Comparison of ENCODE assay signal across 1 cellular context in the genomic region with DNA sequence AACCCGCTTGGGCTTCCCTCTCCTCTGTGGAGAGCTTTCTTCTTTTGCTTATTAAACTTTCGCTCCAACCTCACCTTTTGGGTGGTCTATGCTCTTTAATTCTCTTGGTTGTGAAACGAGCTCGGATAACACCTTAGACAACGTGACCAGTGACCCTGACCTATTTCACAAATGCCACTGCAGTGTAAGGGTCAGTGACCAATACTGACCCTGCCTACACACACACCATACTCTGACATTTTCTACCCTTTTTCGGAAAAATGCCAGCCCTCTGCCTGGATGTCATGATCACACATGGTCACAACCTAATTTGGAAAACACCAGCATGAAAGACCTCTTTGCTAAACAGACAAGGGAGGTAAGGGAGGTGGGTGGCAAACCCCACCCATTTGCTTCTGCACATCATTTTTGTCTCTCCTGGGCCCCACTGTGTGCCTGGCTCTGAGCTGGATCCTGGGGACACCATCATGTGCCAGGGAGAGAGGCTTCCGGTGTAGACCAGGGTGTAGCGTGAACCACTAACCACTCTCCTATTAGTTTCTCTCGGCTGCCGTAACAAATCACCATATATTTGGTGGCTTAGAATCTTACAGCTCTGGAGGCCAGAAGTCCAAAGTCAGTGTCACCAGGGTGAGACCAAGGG.
TF ChIP-seq lines count a peak whose summit lies in the region.

No MANE protein-coding gene starts in this region.

TF ChIP-seq in HepG2, 621 proteins besides CTCF, POLR2A, EP300 and RAD21 (continued from another document):
- TF ChIP-seq HIC2 (CRISPR knock-in tag; IDR thresholded peaks at IDR 0.05; ENCODE audit: low read depth), result 0 out of 2 replicates have a peak, but pooled peaks have one; percentile 13
- TF ChIP-seq, protein P1, sequence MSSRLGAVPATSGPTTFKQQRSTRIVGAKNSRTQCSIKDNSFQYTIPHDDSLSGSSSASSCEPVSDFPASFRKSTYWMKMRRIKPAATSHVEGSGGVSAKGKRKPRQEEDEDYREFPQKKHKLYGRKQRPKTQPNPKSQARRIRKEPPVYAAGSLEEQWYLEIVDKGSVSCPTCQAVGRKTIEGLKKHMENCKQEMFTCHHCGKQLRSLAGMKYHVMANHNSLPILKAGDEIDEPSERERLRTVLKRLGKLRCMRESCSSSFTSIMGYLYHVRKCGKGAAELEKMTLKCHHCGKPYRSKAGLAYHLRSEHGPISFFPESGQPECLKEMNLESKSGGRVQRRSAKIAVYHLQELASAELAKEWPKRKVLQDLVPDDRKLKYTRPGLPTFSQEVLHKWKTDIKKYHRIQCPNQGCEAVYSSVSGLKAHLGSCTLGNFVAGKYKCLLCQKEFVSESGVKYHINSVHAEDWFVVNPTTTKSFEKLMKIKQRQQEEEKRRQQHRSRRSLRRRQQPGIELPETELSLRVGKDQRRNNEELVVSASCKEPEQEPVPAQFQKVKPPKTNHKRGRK (CRISPR knock-in tag; IDR thresholded peaks at IDR 0.05), result no peak
- TF ChIP-seq FOXC1 (CRISPR knock-in tag; IDR thresholded peaks at IDR 0.05; ENCODE audit: borderline replicate concordance), result no peak
- TF ChIP-seq, protein P2, sequence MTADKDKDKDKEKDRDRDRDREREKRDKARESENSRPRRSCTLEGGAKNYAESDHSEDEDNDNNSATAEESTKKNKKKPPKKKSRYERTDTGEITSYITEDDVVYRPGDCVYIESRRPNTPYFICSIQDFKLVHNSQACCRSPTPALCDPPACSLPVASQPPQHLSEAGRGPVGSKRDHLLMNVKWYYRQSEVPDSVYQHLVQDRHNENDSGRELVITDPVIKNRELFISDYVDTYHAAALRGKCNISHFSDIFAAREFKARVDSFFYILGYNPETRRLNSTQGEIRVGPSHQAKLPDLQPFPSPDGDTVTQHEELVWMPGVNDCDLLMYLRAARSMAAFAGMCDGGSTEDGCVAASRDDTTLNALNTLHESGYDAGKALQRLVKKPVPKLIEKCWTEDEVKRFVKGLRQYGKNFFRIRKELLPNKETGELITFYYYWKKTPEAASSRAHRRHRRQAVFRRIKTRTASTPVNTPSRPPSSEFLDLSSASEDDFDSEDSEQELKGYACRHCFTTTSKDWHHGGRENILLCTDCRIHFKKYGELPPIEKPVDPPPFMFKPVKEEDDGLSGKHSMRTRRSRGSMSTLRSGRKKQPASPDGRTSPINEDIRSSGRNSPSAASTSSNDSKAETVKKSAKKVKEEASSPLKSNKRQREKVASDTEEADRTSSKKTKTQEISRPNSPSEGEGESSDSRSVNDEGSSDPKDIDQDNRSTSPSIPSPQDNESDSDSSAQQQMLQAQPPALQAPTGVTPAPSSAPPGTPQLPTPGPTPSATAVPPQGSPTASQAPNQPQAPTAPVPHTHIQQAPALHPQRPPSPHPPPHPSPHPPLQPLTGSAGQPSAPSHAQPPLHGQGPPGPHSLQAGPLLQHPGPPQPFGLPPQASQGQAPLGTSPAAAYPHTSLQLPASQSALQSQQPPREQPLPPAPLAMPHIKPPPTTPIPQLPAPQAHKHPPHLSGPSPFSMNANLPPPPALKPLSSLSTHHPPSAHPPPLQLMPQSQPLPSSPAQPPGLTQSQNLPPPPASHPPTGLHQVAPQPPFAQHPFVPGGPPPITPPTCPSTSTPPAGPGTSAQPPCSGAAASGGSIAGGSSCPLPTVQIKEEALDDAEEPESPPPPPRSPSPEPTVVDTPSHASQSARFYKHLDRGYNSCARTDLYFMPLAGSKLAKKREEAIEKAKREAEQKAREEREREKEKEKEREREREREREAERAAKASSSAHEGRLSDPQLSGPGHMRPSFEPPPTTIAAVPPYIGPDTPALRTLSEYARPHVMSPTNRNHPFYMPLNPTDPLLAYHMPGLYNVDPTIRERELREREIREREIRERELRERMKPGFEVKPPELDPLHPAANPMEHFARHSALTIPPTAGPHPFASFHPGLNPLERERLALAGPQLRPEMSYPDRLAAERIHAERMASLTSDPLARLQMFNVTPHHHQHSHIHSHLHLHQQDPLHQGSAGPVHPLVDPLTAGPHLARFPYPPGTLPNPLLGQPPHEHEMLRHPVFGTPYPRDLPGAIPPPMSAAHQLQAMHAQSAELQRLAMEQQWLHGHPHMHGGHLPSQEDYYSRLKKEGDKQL (CRISPR knock-in tag; IDR thresholded peaks at IDR 0.05; ENCODE audit: low read depth), result 0 out of 2 replicates have a peak, but pooled peaks have one; percentile 56
- TF ChIP-seq MTF2 (CRISPR knock-in tag; IDR thresholded peaks at IDR 0.05; ENCODE audit: borderline replicate concordance), result no peak
- peak; percentile 98 for TF ChIP-seq NR2F6 (IDR thresholded peaks at IDR 0.05)
- TF ChIP-seq NR2F6 (CRISPR knock-in tag; IDR thresholded peaks at IDR 0.05), result peak; percentile 99
- TF ChIP-seq POLR2G (IDR thresholded peaks at IDR 0.05; ENCODE audit: low read depth, low read length), result no peak
- TF ChIP-seq ZNF557 (CRISPR knock-in tag; IDR thresholded peaks at IDR 0.05), result no peak
- TF ChIP-seq, protein P3, sequence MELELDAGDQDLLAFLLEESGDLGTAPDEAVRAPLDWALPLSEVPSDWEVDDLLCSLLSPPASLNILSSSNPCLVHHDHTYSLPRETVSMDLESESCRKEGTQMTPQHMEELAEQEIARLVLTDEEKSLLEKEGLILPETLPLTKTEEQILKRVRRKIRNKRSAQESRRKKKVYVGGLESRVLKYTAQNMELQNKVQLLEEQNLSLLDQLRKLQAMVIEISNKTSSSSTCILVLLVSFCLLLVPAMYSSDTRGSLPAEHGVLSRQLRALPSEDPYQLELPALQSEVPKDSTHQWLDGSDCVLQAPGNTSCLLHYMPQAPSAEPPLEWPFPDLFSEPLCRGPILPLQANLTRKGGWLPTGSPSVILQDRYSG (CRISPR knock-in tag; IDR thresholded peaks at IDR 0.05), result no peak
- TF ChIP-seq ZNF614 (CRISPR knock-in tag; IDR thresholded peaks at IDR 0.05; ENCODE audit: borderline replicate concordance), result 0 out of 2 replicates have a peak, but pooled peaks have one; percentile 24
- TF ChIP-seq ZNF629 (CRISPR knock-in tag; conservative IDR thresholded peaks at IDR 0.05), result peak; percentile 43
- TF ChIP-seq MEF2D (CRISPR knock-in tag; IDR thresholded peaks at IDR 0.05), result peak; percentile 39; the same call in 1 of the 2 replicates
- peak; percentile 78; the same call in 1 of the 2 replicates for TF ChIP-seq ZBTB3 (CRISPR knock-in tag; IDR thresholded peaks at IDR 0.05; ENCODE audit: borderline replicate concordance, low read depth)
- TF ChIP-seq ZNF691 (CRISPR knock-in tag; IDR thresholded peaks at IDR 0.05; ENCODE audit: borderline replicate concordance, low read depth), result 0 out of 2 replicates have a peak, but pooled peaks have one; percentile 35
- TF ChIP-seq MEIS1 (CRISPR knock-in tag; IDR thresholded peaks at IDR 0.05; ENCODE audit: borderline replicate concordance), result peak; percentile 82; the same call in 1 of the 2 replicates
- no peak for TF ChIP-seq DBP (CRISPR knock-in tag; IDR thresholded peaks at IDR 0.05; ENCODE audit: not compliant biosample characterization)
- TF ChIP-seq DRAP1 (CRISPR knock-in tag; IDR thresholded peaks at IDR 0.05), result peak; percentile 47; the same call in 1 of the 2 replicates
- TF ChIP-seq, protein P4, sequence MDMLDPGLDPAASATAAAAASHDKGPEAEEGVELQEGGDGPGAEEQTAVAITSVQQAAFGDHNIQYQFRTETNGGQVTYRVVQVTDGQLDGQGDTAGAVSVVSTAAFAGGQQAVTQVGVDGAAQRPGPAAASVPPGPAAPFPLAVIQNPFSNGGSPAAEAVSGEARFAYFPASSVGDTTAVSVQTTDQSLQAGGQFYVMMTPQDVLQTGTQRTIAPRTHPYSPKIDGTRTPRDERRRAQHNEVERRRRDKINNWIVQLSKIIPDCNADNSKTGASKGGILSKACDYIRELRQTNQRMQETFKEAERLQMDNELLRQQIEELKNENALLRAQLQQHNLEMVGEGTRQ (IDR thresholded peaks at IDR 0.05; ENCODE audit: low read depth, low read length), result no peak
- TF ChIP-seq, protein P4 (CRISPR knock-in tag; IDR thresholded peaks at IDR 0.05; ENCODE audit: borderline replicate concordance), result peak; percentile 47; the same call in 1 of the 2 replicates
- TF ChIP-seq TCF7 (IDR thresholded peaks at IDR 0.05; ENCODE audit: low read depth), result peak; percentile 60; the same call in 1 of the 2 replicates
- TF ChIP-seq ZSCAN30 (CRISPR knock-in tag; IDR thresholded peaks at IDR 0.05), result no peak
- peak; percentile 30; the same call in 1 of the 2 replicates for TF ChIP-seq ZSCAN29 (CRISPR knock-in tag; conservative IDR thresholded peaks at IDR 0.05)
- no peak for TF ChIP-seq ZNF235 (CRISPR knock-in tag; IDR thresholded peaks at IDR 0.05; ENCODE audit: borderline replicate concordance)
- no peak for TF ChIP-seq ZNF850 (CRISPR knock-in tag; conservative IDR thresholded peaks at IDR 0.05)
- peak; percentile 89 for TF ChIP-seq GATAD2A (CRISPR knock-in tag; IDR thresholded peaks at IDR 0.05)
- no peak for TF ChIP-seq MATR3 (CRISPR knock-in tag; IDR thresholded peaks at IDR 0.05)
- TF ChIP-seq ETV5 (CRISPR knock-in tag; IDR thresholded peaks at IDR 0.05; ENCODE audit: borderline replicate concordance), result peak; percentile 61; the same call in 1 of the 2 replicates
- TF ChIP-seq PHF8 (CRISPR knock-in tag; IDR thresholded peaks at IDR 0.05), result peak; percentile 21; the same call in 1 of the 2 replicates
- peak; percentile 83 for TF ChIP-seq ISL2 (CRISPR knock-in tag; IDR thresholded peaks at IDR 0.05)
- peak; percentile 91 for TF ChIP-seq PPARG (CRISPR knock-in tag; conservative IDR thresholded peaks at IDR 0.05)
- TF ChIP-seq, protein P5, sequence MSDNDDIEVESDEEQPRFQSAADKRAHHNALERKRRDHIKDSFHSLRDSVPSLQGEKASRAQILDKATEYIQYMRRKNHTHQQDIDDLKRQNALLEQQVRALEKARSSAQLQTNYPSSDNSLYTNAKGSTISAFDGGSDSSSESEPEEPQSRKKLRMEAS (IDR thresholded peaks at IDR 0.05), result peak; percentile 56; the same call in 1 of the 2 replicates
